Comparison of ENCODE assay signal across 10 cellular contexts in genomic region chr19:4878491-4878968, GRCh38. TPM values are rescaled to one million over a fixed set of nuclear protein-coding genes. Genes with fewer than 3 reads are reported as not detected.
DNase-seq lines count a peak whose midpoint lies in the region; ATAC-seq and TF ChIP-seq lines count a peak whose summit lies in the region.
"Had no signal": no experiment of that assay in that cellular context is flagged by ENCODE, and none has a peak within 500 bp of the region (broad histone marks: within the 10 kb centered on the region; RNA-seq: fewer than 3 reads in every experiment).

No MANE protein-coding gene starts in this region.

- H3K4me1 Mint-ChIP-seq in chondrocyte (ENCODE audit: low read depth) (peaks cover 8% of the 10 kb centered on the region), nephron progenitor cell (peaks cover 13% of the 10 kb centered on the region)

- no peak for TF ChIP-seq CTCF in chondrocyte (IDR thresholded peaks at IDR 0.05)
- no peak for TF ChIP-seq CTCF in nephron progenitor cell (IDR thresholded peaks at IDR 0.05)

- peak overlapping the region; percentile 32 for H3K27ac Mint-ChIP-seq in chondrocyte (ENCODE audit: unreplicated experiment)
- no peak overlapping the region for H3K27ac Mint-ChIP-seq in nephron progenitor cell

- H3K9me3 Mint-ChIP-seq in chondrocyte (ENCODE audit: low read depth) = no peaks in the 10 kb centered on the region
- no peaks in the 10 kb centered on the region for H3K9me3 Mint-ChIP-seq in nephron progenitor cell

- ATAC-seq in GM18511 (IDR thresholded peaks at IDR 0.05; ENCODE audit: unreplicated experiment) (no peak), GM21367 (IDR thresholded peaks at IDR 0.05; ENCODE audit: unreplicated experiment) (no peak)

- H3K36me3 Mint-ChIP-seq in chondrocyte (ENCODE audit: low read depth) (no peaks in the 10 kb centered on the region), nephron progenitor cell (ENCODE audit: low read depth) (no peaks in the 10 kb centered on the region)
- H3K36me3 Mint-ChIP-seq: CD4-positive, CD25-positive, alpha-beta regulatory T cell had no signal

- H3K27me3 Mint-ChIP-seq in chondrocyte (ENCODE audit: low read depth) (no peaks in the 10 kb centered on the region), nephron progenitor cell (ENCODE audit: low read depth, poor library complexity) (peaks cover 7% of the 10 kb centered on the region)

- H3K4me3 Mint-ChIP-seq in chondrocyte (ENCODE audit: unreplicated experiment) = no peak overlapping the region
- no peak overlapping the region for H3K4me3 Mint-ChIP-seq in nephron progenitor cell
- H3K4me3 Mint-ChIP-seq: CD4-positive, CD25-positive, alpha-beta regulatory T cell had no signal

- peak; percentile 26 for DNase-seq in stimulated activated CD4-positive, alpha-beta T cell treated with anti-CD3 and anti-CD28 coated beads, Interleukin-15, amount 100 ng/mL, for 24 hours
- DNase-seq in stimulated activated CD4-positive, alpha-beta T cell treated with anti-CD3 and anti-CD28 coated beads, Interleukin-12 subunit alpha, Interleukin-12 subunit beta, amount 100 ng/mL, for 4 hours = no peak
- no peak for DNase-seq in chondrocyte (ENCODE audit: low spot score)
- DNase-seq in nephron progenitor cell = peak; percentile 33
- no peak for DNase-seq in SIG-M5 (lab: John Stamatoyannopoulos, UW)
- no peak for DNase-seq in NCI-H69 (lab: John Stamatoyannopoulos, UW)
- DNase-seq: CD4-positive, CD25-positive, alpha-beta regulatory T cell; NCI-H82 had no signal

RNA-seq across cellular contexts. Expression of gene PLIN3, which starts 11.1 kb away (rescaled TPM):
- total RNA-seq in chondrocyte = 91.8 to 93.2 TPM (median 93.0 TPM) in 3 replicates

RNA-seq across cellular contexts. Expression of gene ARRDC5, which starts 24.2 kb away (rescaled TPM):
- total RNA-seq in chondrocyte = 0.41 TPM in 1 of 3 replicates, not detected in the others

RNA-seq across cellular contexts. Expression of gene UHRF1, which starts 30.8 kb away (rescaled TPM):
- 15.7 to 42.5 TPM (median 17.4 TPM) in 3 replicates for total RNA-seq in chondrocyte

RNA-seq across cellular contexts. Expression of gene TICAM1, which starts 47.0 kb away (rescaled TPM):
- total RNA-seq in chondrocyte = 6.8 to 13.2 TPM (median 12.3 TPM) in 3 replicates

Comparison
In these comparisons a context has a peak if more than half of its experiments do, and no peak if none do; other contexts are left out.
1. DNase-seq: peak in stimulated activated CD4-positive, alpha-beta T cell treated with anti-CD3 and anti-CD28 coated beads, Interleukin-15, amount 100 ng/mL, for 24 hours (single experiment) and nephron progenitor cell (single experiment); none in stimulated activated CD4-positive, alpha-beta T cell treated with anti-CD3 and anti-CD28 coated beads, Interleukin-12 subunit alpha, Interleukin-12 subunit beta, amount 100 ng/mL, for 4 hours (single experiment), chondrocyte (single experiment), SIG-M5 (single experiment) and NCI-H69 (single experiment).